In genomic region chr12:108720757-108721514, GRCh38 we compare ENCODE assay signal across 13 cellular contexts. TPM values are rescaled to one million over a fixed set of nuclear protein-coding genes. Genes with fewer than 3 reads are reported as not detected.
DNase-seq lines count a peak whose midpoint lies in the region; ATAC-seq and TF ChIP-seq lines count a peak whose summit lies in the region.
"Had no signal": no experiment of that assay in that cellular context is flagged by ENCODE, and none has a peak within 500 bp of the region (broad histone marks: within the 10 kb centered on the region; RNA-seq: fewer than 3 reads in every experiment).

No MANE protein-coding gene starts in this region.

- intact Hi-C loops in psoas muscle (cut with DNase I) = no loop called here

- H3K4me1 ChIP-seq in RWPE2 (ENCODE audit: insufficient read depth, poor library complexity, severe bottlenecking) (peaks cover 57% of the 10 kb centered on the region), psoas muscle (peaks cover 82% of the 10 kb centered on the region)

- DNase-seq in ELF-1 (ENCODE audit: low read depth, low spot score) (peak; percentile 52), RWPE2 (ENCODE audit: low spot score) (no peak), fibroblast of pulmonary artery (ENCODE audit: low read depth) (peak; percentile 37), psoas muscle (no peak), hypothalamus (lab: John Stamatoyannopoulos, UW) (no peak), amygdala (lab: John Stamatoyannopoulos, UW) (no peak)
- DNase-seq: activated effector memory CD4-positive, alpha-beta T cell treated with anti-CD3 and anti-CD28 coated beads, Interleukin-2, amount 50 U/mL, for 16 hours; COR-L47; NCI-H2171 treated with DMSO at 0.1 percent for 48 hours; posterior cingulate gyrus; SHP77 treated with DMSO at 0.1 percent for 48 hours had no signal

- H3K36me3 ChIP-seq in RWPE2 (ENCODE audit: low read depth) (peaks cover 31% of the 10 kb centered on the region), psoas muscle (ENCODE audit: insufficient read depth in 1 of 2, low read depth in 1 of 2) (no peaks in the 10 kb centered on the region)

- H3K9me3 ChIP-seq in RWPE2 (ENCODE audit: severe bottlenecking) (no peaks in the 10 kb centered on the region), psoas muscle (no peaks in the 10 kb centered on the region)

- ATAC-seq in RWPE2 (ENCODE audit: low read depth) = peak; percentile 79
- ATAC-seq in psoas muscle = peak; percentile 54 to 72 (median 63)
- no peak for ATAC-seq in HG02840 (IDR thresholded peaks at IDR 0.05; ENCODE audit: low FRiP score, unreplicated experiment)
- ATAC-seq in GM19328 (IDR thresholded peaks at IDR 0.05; ENCODE audit: unreplicated experiment) = no peak

- no peak overlapping the region for H3K4me3 ChIP-seq in RWPE2 (ENCODE audit: severe bottlenecking)
- H3K4me3 ChIP-seq in fibroblast of pulmonary artery (replicated peaks; ENCODE audit: low read depth, low read length) = no peak overlapping the region
- no peak overlapping the region for H3K4me3 ChIP-seq in psoas muscle

- H3K27me3 ChIP-seq in RWPE2 (ENCODE audit: insufficient read depth, poor library complexity, severe bottlenecking) (no peaks in the 10 kb centered on the region), psoas muscle (ENCODE audit: insufficient read depth in 3 of 3, low read length in 2 of 3) (no peaks in the 10 kb centered on the region)

- H3K27ac ChIP-seq in RWPE2 (ENCODE audit: poor library complexity, severe bottlenecking) = peak overlapping the region; percentile 96
- H3K27ac ChIP-seq in psoas muscle = peak overlapping the region; percentile 84

- 82 to 86% (median 85%) methylated on average over 5 of the region's 5 CpGs for WGBS in psoas muscle, 3 donors

- TF ChIP-seq CTCF in RWPE2 (IDR thresholded peaks at IDR 0.05; ENCODE audit: poor library complexity, severe bottlenecking) = no peak
- TF ChIP-seq CTCF in fibroblast of pulmonary artery (IDR thresholded peaks at IDR 0.05; ENCODE audit: low read length, missing control alignments) = no peak
- no peak for TF ChIP-seq CTCF in psoas muscle (IDR thresholded peaks at IDR 0.05)

RNA-seq across cellular contexts. Expression of gene CORO1C, which starts 10.4 kb away (rescaled TPM):
- 10 to 100 TPM; 32.4 to 67.1 (median 59.2) TPM for total RNA-seq in psoas muscle
- 10 to 100 TPM; 16.9 to 40.5 (median 19.4) TPM for polyA plus RNA-seq in psoas muscle

Comparison
In these comparisons a context has a peak if more than half of its experiments do, and no peak if none do; other contexts are left out.
1. DNase-seq: peak in ELF-1 (single experiment) and fibroblast of pulmonary artery (single experiment); none in RWPE2 (single experiment), psoas muscle (0 of 2), hypothalamus (0 of 51) and amygdala (0 of 56).
2. ATAC-seq: peak in RWPE2 (single experiment) and psoas muscle (4 of 4); none in HG02840 (single experiment) and GM19328 (single experiment).